Comparison of ENCODE assay signal across 8 cellular contexts in the genomic region with DNA sequence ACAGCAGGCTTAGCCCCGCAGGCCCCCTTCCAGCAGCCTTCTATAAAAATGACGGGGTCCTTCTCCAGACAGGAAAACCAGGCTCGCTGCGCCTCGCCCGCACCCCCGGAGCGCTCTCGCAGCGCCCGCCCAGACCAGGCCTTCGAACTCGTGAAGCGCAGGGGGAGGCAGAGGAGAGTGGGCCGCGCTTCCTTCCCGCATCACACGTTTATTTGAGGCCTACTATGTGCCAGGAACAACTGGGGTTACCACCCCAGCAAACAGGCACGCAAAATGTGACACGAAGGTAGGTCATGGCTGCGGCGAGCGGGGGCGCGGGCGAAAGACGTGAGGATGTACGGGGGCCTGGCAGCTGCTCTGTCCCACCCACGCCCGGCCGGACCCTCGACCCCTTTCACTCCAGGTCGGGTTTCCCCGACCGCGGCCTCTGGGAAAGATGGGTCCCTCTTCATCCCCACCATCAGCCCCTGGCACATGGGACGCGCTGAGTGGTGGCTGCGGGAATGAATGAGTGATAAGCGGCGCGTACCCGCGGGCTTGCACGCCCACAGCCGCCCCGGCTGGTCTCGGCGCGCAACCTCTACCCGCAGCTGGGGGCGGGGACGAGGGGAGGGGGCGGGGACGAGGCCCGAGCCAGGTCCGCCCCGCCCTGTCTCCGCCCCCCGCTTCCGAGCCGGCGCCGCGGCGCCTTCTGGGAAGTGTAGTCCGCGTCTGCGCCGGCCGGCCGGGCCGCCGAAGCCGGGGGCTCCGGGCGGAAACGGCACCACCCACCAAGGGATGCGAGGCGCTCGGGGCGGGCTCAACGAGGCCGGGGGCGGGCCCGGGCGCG.
DNase-seq lines count a peak whose midpoint lies in the region; ATAC-seq and TF ChIP-seq lines count a peak whose summit lies in the region.

No MANE protein-coding gene starts in this region.

- TF ChIP-seq CTCF in KMS-11 (conservative IDR thresholded peaks at IDR 0.05; ENCODE audit: low read depth, low read length) (no peak), RWPE1 (conservative IDR thresholded peaks at IDR 0.05; ENCODE audit: low read depth) (no peak), nephron progenitor cell (IDR thresholded peaks at IDR 0.05) (no peak)

- H3K9ac ChIP-seq in KMS-11 = no peak overlapping the region; the same call in 1 of the 2 replicates

- no peaks in the 10 kb centered on the region for H3K27me3 Mint-ChIP-seq in nephron progenitor cell (ENCODE audit: low read depth, poor library complexity)

- POLR2A ChIA-PET in RWPE1 (lab: Yijun Ruan, JAX; ENCODE audit: low non-redundant PET) = no interaction called here

- no peak overlapping the region for H3K4me3 ChIP-seq in KMS-11 (IDR thresholded peaks at IDR 0.05; ENCODE audit: insufficient read depth, low read depth, low read length)

- no peaks in the 10 kb centered on the region for H3K36me3 ChIP-seq in KMS-11 (ENCODE audit: insufficient read depth)

- peaks cover 26% of the 10 kb centered on the region for H3K4me1 Mint-ChIP-seq in nephron progenitor cell

- DNase-seq in DMS53 (lab: John Stamatoyannopoulos, UW) = peak; percentile 97
- peak; percentile 83 for DNase-seq in RWPE1 (ENCODE audit: low spot score)
- peak; percentile 98 for DNase-seq in activated effector memory CD4-positive, alpha-beta T cell treated with anti-CD3 and anti-CD28 coated beads, Interleukin-2, amount 50 U/mL, for 16 hours
- peak; percentile 72 for DNase-seq in fibroblast of the conjunctiva (ENCODE audit: low read depth)
- peak; percentile 98 for DNase-seq in nephron progenitor cell
- DNase-seq in stimulated activated naive CD4-positive, alpha-beta T cell treated with Interleukin-2 at 50 U/mL for 16 hours (lab: John Stamatoyannopoulos, UW) = peak; percentile 91

- H3K27me3 ChIP-seq in KMS-11 (ENCODE audit: insufficient read depth, low read depth) = no peaks in the 10 kb centered on the region

- peak overlapping the region; percentile 73 for H3K4me3 Mint-ChIP-seq in nephron progenitor cell

- no peak overlapping the region for H3K27ac Mint-ChIP-seq in nephron progenitor cell

- H3K4me1 ChIP-seq in KMS-11 (ENCODE audit: low read depth, poor library complexity, severe bottlenecking) = peaks cover 7% of the 10 kb centered on the region

- H3K36me3 Mint-ChIP-seq in nephron progenitor cell (ENCODE audit: low read depth) = peaks cover 8% of the 10 kb centered on the region

- H4K20me1 ChIP-seq in KMS-11 (ENCODE audit: insufficient read depth) = no peaks in the 10 kb centered on the region

- H3K79me2 ChIP-seq in KMS-11 (ENCODE audit: insufficient read depth, low read depth) = no peaks in the 10 kb centered on the region

- no peak overlapping the region for H3K27ac ChIP-seq in KMS-11
- peak overlapping the region; percentile 78 for H3K27ac ChIP-seq in RWPE1

- peak; percentile 91 for ATAC-seq in GM21723 (IDR thresholded peaks at IDR 0.05; ENCODE audit: unreplicated experiment)

- H3K4me2 ChIP-seq in KMS-11 = peak overlapping the region; percentile 53

- H2AFZ ChIP-seq in KMS-11 (ENCODE audit: low read depth) = peak overlapping the region; percentile 87

- CTCF ChIA-PET in RWPE1 (lab: Yijun Ruan, JAX) = interaction anchor here (0.6 to 1.4 kb wide), 2 partner anchors 60 to 90 kb away, joined by 3 to 6 read pairs; no protein-coding TSS in a partner anchor

- H3K9me3 Mint-ChIP-seq in nephron progenitor cell = peaks cover 41% of the 10 kb centered on the region
